ENCODE assay signal across 26 cellular contexts in genomic region chr5:24643880-24644279, GRCh38. TPM values are rescaled to one million over a fixed set of nuclear protein-coding genes. Genes with fewer than 3 reads are reported as not detected.
DNase-seq lines count a peak whose midpoint lies in the region; ATAC-seq and TF ChIP-seq lines count a peak whose summit lies in the region.
"Had no signal": no experiment of that assay in that cellular context is flagged by ENCODE, and none has a peak within 500 bp of the region (broad histone marks: within the 10 kb centered on the region; RNA-seq: fewer than 3 reads in every experiment).

No MANE protein-coding gene starts in this region.

- H3K27ac Mint-ChIP-seq in GM23338 = no peak overlapping the region
- H3K27ac Mint-ChIP-seq: activated naive CD4-positive, alpha-beta T cell treated with anti-CD3 and anti-CD28 coated beads, Interleukin-2, amount 50 U/mL, for 24 hours; CD4-positive, alpha-beta T cell; naive B cell had no signal

- no peak overlapping the region for H3K9ac ChIP-seq in mammary epithelial cell (ENCODE audit: insufficient read depth, low read length)
- peak overlapping the region; percentile 60 for H3K9ac ChIP-seq in mesenchymal stem cell (ENCODE audit: low read length)
- H3K9ac ChIP-seq in smooth muscle cell (ENCODE audit: low read depth) = no peak overlapping the region
- H3K9ac ChIP-seq: parathyroid adenoma had no signal

- no peak overlapping the region for H2BK15ac ChIP-seq in mesenchymal stem cell (ENCODE audit: low read depth, poor library complexity, severe bottlenecking)

- H3K4me2 ChIP-seq in GM23338 = peak overlapping the region; percentile 68
- peak overlapping the region; percentile 75 for H3K4me2 ChIP-seq in mammary epithelial cell (ENCODE audit: insufficient read depth, low read depth, low read length)
- H3K4me2 ChIP-seq in mesenchymal stem cell (ENCODE audit: low read length, poor library complexity, severe bottlenecking) = no peak overlapping the region
- H3K4me2 ChIP-seq in smooth muscle cell = peak overlapping the region; percentile 99

- no peak overlapping the region for H2BK120ac ChIP-seq in mesenchymal stem cell (ENCODE audit: low read depth, low read length)

- H4K20me1 ChIP-seq in GM23338 (replicated peaks; ENCODE audit: insufficient read depth) (no peaks in the 10 kb centered on the region), mammary epithelial cell (ENCODE audit: insufficient read depth, low read length) (no peaks in the 10 kb centered on the region), smooth muscle cell (ENCODE audit: low read depth) (no peaks in the 10 kb centered on the region)

- no peak overlapping the region for H3K18ac ChIP-seq in mesenchymal stem cell (ENCODE audit: low read depth in 1 of 2, low read length in 2 of 2)

- in situ Hi-C loops in mammary epithelial cell (cut with MboI; ENCODE audit: low sequenced_read_pairs in 2 of 2) = no loop called here

- peaks cover 5% of the 10 kb centered on the region for H3K27me3 Mint-ChIP-seq in GM23338 (ENCODE audit: insufficient read depth, low read depth, poor library complexity)
- H3K27me3 Mint-ChIP-seq: activated naive CD4-positive, alpha-beta T cell treated with anti-CD3 and anti-CD28 coated beads, Interleukin-2, amount 50 U/mL, for 24 hours; CD4-positive, alpha-beta T cell had no signal

- H3K9me2 ChIP-seq in GM23338 (ENCODE audit: insufficient read depth) = no peaks in the 10 kb centered on the region

- H3K4ac ChIP-seq in mesenchymal stem cell (ENCODE audit: low read depth in 1 of 2, low read length in 2 of 2) = no peak overlapping the region

- no peaks in the 10 kb centered on the region for H3K79me1 ChIP-seq in mesenchymal stem cell (replicated peaks; ENCODE audit: low read length, poor library complexity, severe bottlenecking)

- ATAC-seq in GM23338 (no peak), HG03039 (IDR thresholded peaks at IDR 0.05; ENCODE audit: unreplicated experiment) (no peak), GM18870 (IDR thresholded peaks at IDR 0.05; ENCODE audit: unreplicated experiment) (no peak)
- ATAC-seq: gastrocnemius medialis, Panc1 had no signal

- no peak overlapping the region for H2BK5ac ChIP-seq in mesenchymal stem cell (ENCODE audit: low read depth, low read length, poor library complexity, severe bottlenecking)

- H3K27ac ChIP-seq in GM23338 (ENCODE audit: low read depth) = no peak overlapping the region
- no peak overlapping the region for H3K27ac ChIP-seq in mammary epithelial cell (ENCODE audit: insufficient read depth, low read depth, low read length)
- no peak overlapping the region for H3K27ac ChIP-seq in mesenchymal stem cell (ENCODE audit: low read length, poor library complexity, severe bottlenecking)
- no peak overlapping the region for H3K27ac ChIP-seq in smooth muscle cell (ENCODE audit: low read depth)
- H3K27ac ChIP-seq: esophagus muscularis mucosa, gastrocnemius medialis, parathyroid adenoma, sigmoid colon, SJCRH30 had no signal

- H2AFZ ChIP-seq in GM23338 (no peak overlapping the region), mammary epithelial cell (ENCODE audit: low read depth, low read length) (no peak overlapping the region), mesenchymal stem cell (ENCODE audit: low read depth, low read length) (no peak overlapping the region), smooth muscle cell (ENCODE audit: low read depth) (no peak overlapping the region)

- intact Hi-C loops in mammary epithelial cell (cut with micrococcal nuclease) = loop anchor here (2.0 to 5.0 kb wide), 2 partner anchors 197 to 363 kb away; no protein-coding TSS in a partner anchor

- H3K4me1 ChIP-seq in GM23338 (ENCODE audit: insufficient read depth) (peaks cover 10% of the 10 kb centered on the region), mammary epithelial cell (ENCODE audit: insufficient read depth, low read length) (no peaks in the 10 kb centered on the region), mesenchymal stem cell (ENCODE audit: control insufficient read depth, insufficient read depth, low read depth, low read length) (no peaks in the 10 kb centered on the region), smooth muscle cell (ENCODE audit: low read depth) (peaks cover 3% of the 10 kb centered on the region)
- H3K4me1 ChIP-seq: gastrocnemius medialis, parathyroid adenoma, SJCRH30 had no signal

- CTCF ChIA-PET in mammary epithelial cell (lab: Charles Lee; ENCODE audit: low non-redundant PET) = no interaction called here

- BruUV-seq in mammary epithelial cell (replicated peaks; lab: Mats Ljungman, UMichigan) = no TSS peak

- H3F3A ChIP-seq in GM23338 (replicated peaks; ENCODE audit: low read depth) = no peaks in the 10 kb centered on the region
- no peaks in the 10 kb centered on the region for H3F3A ChIP-seq in smooth muscle cell (ENCODE audit: low read depth)

- TF ChIP-seq CTCF in GM23338 (conservative IDR thresholded peaks at IDR 0.05; ENCODE audit: low read depth in 2 of 2) (no peak), mammary epithelial cell (conservative IDR thresholded peaks at IDR 0.05 in 1 of 2, IDR thresholded peaks at IDR 0.05 in 1 of 2; ENCODE audit: extremely low read depth in 1 of 2, insufficient read depth in 1 of 2, low read depth in 1 of 2, low read length in 2 of 2) (no peak), smooth muscle cell (IDR thresholded peaks at IDR 0.05; ENCODE audit: borderline replicate concordance, insufficient read depth, poor library complexity, severe bottlenecking) (no peak)

- H3K14ac ChIP-seq in mesenchymal stem cell (ENCODE audit: low read length in 2 of 2) = no peak overlapping the region

- H3K4me1 Mint-ChIP-seq in GM23338 = peaks cover 32% of the 10 kb centered on the region
- H3K4me1 Mint-ChIP-seq: activated naive CD4-positive, alpha-beta T cell treated with anti-CD3 and anti-CD28 coated beads, Interleukin-2, amount 50 U/mL, for 24 hours; naive B cell had no signal

- H3K36me3 ChIP-seq in GM23338 (ENCODE audit: insufficient read depth) (no peaks in the 10 kb centered on the region), mammary epithelial cell (ENCODE audit: insufficient read depth, low read length) (no peaks in the 10 kb centered on the region), mesenchymal stem cell (ENCODE audit: control insufficient read depth in 1 of 2, insufficient read depth in 2 of 2, low read depth in 1 of 2, low read length in 2 of 2) (no peaks in the 10 kb centered on the region), smooth muscle cell (ENCODE audit: low read depth) (no peaks in the 10 kb centered on the region)
- H3K36me3 ChIP-seq: esophagus muscularis mucosa, gastrocnemius medialis, sigmoid colon, SJCRH30 had no signal

- no peaks in the 10 kb centered on the region for H3K9me3 Mint-ChIP-seq in GM23338
- H3K9me3 Mint-ChIP-seq: naive B cell had no signal

- H3K27me3 ChIP-seq in GM23338 (ENCODE audit: insufficient read depth) (peaks cover 23% of the 10 kb centered on the region), mammary epithelial cell (ENCODE audit: insufficient read depth, low read length) (no peaks in the 10 kb centered on the region), mesenchymal stem cell (ENCODE audit: control insufficient read depth in 1 of 2, insufficient read depth in 1 of 2, low read length in 2 of 2) (no peaks in the 10 kb centered on the region), smooth muscle cell (ENCODE audit: low read depth) (no peaks in the 10 kb centered on the region)
- H3K27me3 ChIP-seq: SJCRH30 had no signal

- H3K9me3 ChIP-seq in mammary epithelial cell (replicated peaks; ENCODE audit: insufficient read depth, low read length) (no peaks in the 10 kb centered on the region), mesenchymal stem cell (ENCODE audit: control insufficient read depth, low read length) (no peaks in the 10 kb centered on the region), smooth muscle cell (replicated peaks; ENCODE audit: low read depth) (no peaks in the 10 kb centered on the region)
- H3K9me3 ChIP-seq: esophagus muscularis mucosa, gastrocnemius medialis, sigmoid colon, SJCRH30 had no signal

- 0 out of 3 replicates have a peak overlapping the region, but pooled peaks have one; percentile 22 for H3K4me3 Mint-ChIP-seq in GM23338
- H3K4me3 Mint-ChIP-seq: activated naive CD4-positive, alpha-beta T cell treated with anti-CD3 and anti-CD28 coated beads, Interleukin-2, amount 50 U/mL, for 24 hours; CD4-positive, alpha-beta T cell; naive B cell had no signal

- dilution Hi-C loops in mammary epithelial cell (cut with HindIII; ENCODE audit: low sequenced_read_pairs) = no loop called here

- H3K4me3 ChIP-seq in GM23338 (peak overlapping the region; percentile 45; the same call in 1 of the 2 replicates), mammary epithelial cell (replicated peaks in 1 of 3; ENCODE audit: insufficient read depth in 1 of 3, low read depth in 2 of 3, low read length in 3 of 3) (no peak overlapping the region), mesenchymal stem cell (ENCODE audit: insufficient read depth in 1 of 2, low read depth in 1 of 2, low read length in 2 of 2) (peak overlapping the region in 1 of 2 experiments; percentile 74), smooth muscle cell (peak overlapping the region; percentile 58)
- H3K4me3 ChIP-seq: gastrocnemius medialis, SJCRH30 had no signal

- WGBS in mammary epithelial cell (ENCODE audit: low coverage, missing lambda C conversion rate) = 77% methylated on average over 2 of the region's 2 CpGs
- no CpG with 5 or more reads among the region's 2 CpGs for WGBS in mesenchymal stem cell
- WGBS in smooth muscle cell (ENCODE audit: low lambda C conversion rate) = 68% methylated on average over 2 of the region's 2 CpGs

- H2AK5ac ChIP-seq in mesenchymal stem cell (ENCODE audit: low read length, severe bottlenecking) = no peak overlapping the region

- H3K23ac ChIP-seq in mesenchymal stem cell (ENCODE audit: low read length in 2 of 2) = no peak overlapping the region

- H4K91ac ChIP-seq in mesenchymal stem cell (ENCODE audit: low read length) = no peak overlapping the region

- H3K79me2 ChIP-seq in GM23338 (replicated peaks; ENCODE audit: insufficient read depth) (no peaks in the 10 kb centered on the region), mammary epithelial cell (ENCODE audit: insufficient read depth, low read length) (no peaks in the 10 kb centered on the region), smooth muscle cell (ENCODE audit: low read depth) (no peaks in the 10 kb centered on the region)
- H3K79me2 ChIP-seq: parathyroid adenoma had no signal

- H2BK12ac ChIP-seq in mesenchymal stem cell (ENCODE audit: low read length in 2 of 2) = no peak overlapping the region

- H3K36me3 Mint-ChIP-seq in GM23338 (ENCODE audit: low read depth) = no peaks in the 10 kb centered on the region
- H3K36me3 Mint-ChIP-seq: activated naive CD4-positive, alpha-beta T cell treated with anti-CD3 and anti-CD28 coated beads, Interleukin-2, amount 50 U/mL, for 24 hours; naive B cell had no signal

- no peak overlapping the region for H4K8ac ChIP-seq in mesenchymal stem cell (ENCODE audit: low read length)

- DNase-seq in GM23338 (ENCODE audit: low spot score) (no peak), mammary epithelial cell (no peak), mesenchymal stem cell (no peak), smooth muscle cell (lab: John Stamatoyannopoulos, UW; ENCODE audit: unreplicated experiment) (no peak), SW480 (ENCODE audit: low spot score) (no peak)
- DNase-seq: aorta; CD4-positive, alpha-beta T cell; DMS153; effector CD4-positive, alpha-beta T cell; gastrocnemius medialis; GDM1; naive B cell; NCI-H1105 treated with DMSO at 0.1 percent for 48 hours; NCI-H2081 treated with DMSO at 0.1 percent for 48 hours; NCI-H446 treated with DMSO at 0.1 percent for 48 hours; sigmoid colon; SJCRH30 had no signal

RNA-seq across cellular contexts. Expression of gene CDH10, which starts 0.9 kb away (rescaled TPM):
- not detected in 2 replicates for total RNA-seq in GM23338 (2014; rRNA removed; shearing (Covaris generic))
- not detected in 2 replicates for polyA plus RNA-seq in GM23338 (2016; fragmentation: Nextera tagmentation; extraction: Ambion mirVana)
- under 1 TPM in 1 of 2 donors, not detected in 1; 0.17 TPM for total RNA-seq in mammary epithelial cell
- 0.23 TPM for polyA plus RNA-seq in mammary epithelial cell
- polyA minus RNA-seq in mammary epithelial cell = 3.4 TPM
- polyA plus RNA-seq in mesenchymal stem cell (2013, experiment 1 of 2) = 5.9 TPM
- polyA plus RNA-seq in mesenchymal stem cell (2013, experiment 2 of 2) = 5.7 TPM
- total RNA-seq in smooth muscle cell = 1.6 and 2.2 TPM in 2 replicates
- 0.66 and 2.3 TPM in 2 replicates for polyA plus RNA-seq in smooth muscle cell
- total RNA-seq: activated CD8-positive, alpha-beta memory T cell treated with anti-CD3 and anti-CD28 coated beads for 36 hours; aorta; CD4-positive, alpha-beta T cell; gastrocnemius medialis; SJCRH30; T-helper 1 cell treated with Interleukin-12 subunit alpha and Interleukin-12 subunit beta and Interleukin-4 antibody, amounts not matched to agents 30 ng/mL and 1 ng/mL, for 36 hours; ureter had no signal
- polyA plus RNA-seq: aorta had no signal

Comparison
In these comparisons a context has a peak if more than half of its experiments do, and no peak if none do; other contexts are left out.
1. H3K4me3 ChIP-seq: peak in GM23338 (single experiment) and smooth muscle cell (single experiment); none in mammary epithelial cell (0 of 3).